18 cellular contexts compared by ENCODE assay signal in the genomic region with DNA sequence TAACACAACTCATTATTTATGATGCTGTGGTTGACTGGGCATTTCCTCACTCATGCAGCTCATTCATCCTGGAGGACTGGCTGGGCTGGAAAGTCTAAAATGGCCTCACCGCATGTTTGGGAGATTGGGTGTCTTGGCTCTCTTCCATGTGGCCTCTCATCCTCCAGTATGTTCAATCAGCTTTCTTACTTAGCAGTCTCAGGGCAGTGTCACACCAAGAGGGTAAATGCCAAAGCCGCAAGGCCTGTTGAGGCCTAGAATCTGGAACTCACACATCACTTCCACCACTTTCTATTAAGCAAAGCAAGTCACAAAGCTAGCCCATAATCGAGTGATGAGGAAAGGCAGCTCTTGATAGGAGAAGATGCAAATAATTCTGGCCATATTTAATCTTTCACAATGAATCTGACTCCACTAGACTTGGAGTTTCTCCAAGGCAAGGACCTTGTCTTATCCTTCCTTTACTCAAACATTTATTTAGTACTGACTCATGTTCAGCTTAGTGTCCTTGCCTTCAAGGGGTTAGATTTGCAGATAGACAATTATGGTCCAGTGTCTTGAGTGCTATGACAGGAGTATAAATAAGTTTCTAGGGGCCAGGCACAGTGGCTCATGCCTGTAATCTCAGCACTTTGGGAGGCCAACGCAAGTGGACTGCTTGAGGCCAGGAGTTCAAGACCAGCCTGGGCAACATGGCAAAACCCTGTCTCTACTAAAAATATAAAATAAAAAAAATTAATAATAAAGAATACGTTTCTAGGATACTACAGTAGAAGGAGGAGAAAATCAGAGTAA. TPM values are rescaled to one million over a fixed set of nuclear protein-coding genes. Genes with fewer than 3 reads are reported as not detected.
A peak's percentile ranks its signal among the peaks of the same experiment; 100 is the strongest.
DNase-seq lines count a peak whose midpoint lies in the region; FAIRE-seq and TF ChIP-seq lines count a peak whose summit lies in the region.
"Had no signal": no experiment of that assay in that cellular context is flagged by ENCODE, and none has a peak within 500 bp of the region (broad histone marks: within the 10 kb centered on the region; RNA-seq: fewer than 3 reads in every experiment).

No MANE protein-coding gene starts in this region.

- H3K4me1 ChIP-seq in astrocyte (ENCODE audit: insufficient read depth, low read length) = peaks cover 27% of the 10 kb centered on the region
- H3K4me1 ChIP-seq: parathyroid adenoma had no signal

- no peak overlapping the region for H2AFZ ChIP-seq in astrocyte (ENCODE audit: low read depth, low read length)
- H2AFZ ChIP-seq: parathyroid adenoma had no signal

- POLR2A ChIA-PET in AG04450 (lab: Yijun Ruan, JAX) = interaction anchor here (1.5 to 2.0 kb wide), 2 partner anchors 10 to 17 kb away, joined by 12 to 14 read pairs; no protein-coding TSS in a partner anchor

- H3K9me3 Mint-ChIP-seq in astrocyte (ENCODE audit: unreplicated experiment) = no peaks in the 10 kb centered on the region
- no peaks in the 10 kb centered on the region for H3K9me3 Mint-ChIP-seq in type B pancreatic cell

- no peak overlapping the region for H3K27ac Mint-ChIP-seq in astrocyte (ENCODE audit: unreplicated experiment)
- H3K27ac Mint-ChIP-seq in type B pancreatic cell = no peak overlapping the region
- H3K27ac Mint-ChIP-seq: T-helper 1 cell treated with Interleukin-12 subunit alpha and Interleukin-12 subunit beta and Interleukin-4 antibody, amounts not matched to agents 30 μg/mL and 1 μg/mL, for 36 hours had no signal

- peak overlapping the region; percentile 20 for H3K4me2 ChIP-seq in astrocyte (ENCODE audit: low read length)

- H4K20me1 ChIP-seq in astrocyte (ENCODE audit: insufficient read depth, low read length) = peaks cover 4% of the 10 kb centered on the region

- H3K27ac ChIP-seq in AG04450 (ENCODE audit: low read depth, low read length) (no peak overlapping the region), astrocyte (ENCODE audit: low read depth, low read length) (peak overlapping the region; percentile 52)
- H3K27ac ChIP-seq: parathyroid adenoma, thoracic aorta had no signal

- H3K4me1 Mint-ChIP-seq in astrocyte (ENCODE audit: low read depth, unreplicated experiment) = peaks cover 5% of the 10 kb centered on the region
- H3K4me1 Mint-ChIP-seq in type B pancreatic cell (ENCODE audit: unreplicated experiment) = peaks cover 25% of the 10 kb centered on the region

- H3K9ac ChIP-seq in astrocyte (ENCODE audit: low read length) = no peak overlapping the region
- H3K9ac ChIP-seq: parathyroid adenoma had no signal

- CTCF ChIA-PET in AG04450 (lab: Charles Lee) = interaction anchor here (1.1 to 2.6 kb wide), 4 partner anchors 12 to 34 kb away, joined by 4 to 13 read pairs (median 6); no protein-coding TSS in a partner anchor

- H3K9me3 ChIP-seq in AG04450 (ENCODE audit: control insufficient read depth, insufficient read depth, low read length) (no peaks in the 10 kb centered on the region), astrocyte (ENCODE audit: insufficient read depth, low read depth, low read length) (no peaks in the 10 kb centered on the region)
- H3K9me3 ChIP-seq: BE2C, thoracic aorta had no signal

- H3K79me2 ChIP-seq in astrocyte (ENCODE audit: insufficient read depth, low read length) = peaks cover 18% of the 10 kb centered on the region
- H3K79me2 ChIP-seq: parathyroid adenoma had no signal

- DNase-seq in AG04450 (ENCODE audit: low read depth, low spot score) (peak; percentile 77), HK-2 (ENCODE audit: unreplicated experiment) (peak; percentile 75), astrocyte (ENCODE audit: low read depth) (peak; percentile 98), glomerular visceral epithelial cell (ENCODE audit: extremely low spot score) (peak; percentile 93), NCI-H774 (lab: John Stamatoyannopoulos, UW) (no peak), type B pancreatic cell (ENCODE audit: extremely low spot score, unreplicated experiment) (no peak)
- no peak for DNase-seq in activated naive CD4-positive, alpha-beta T cell (lab: John Stamatoyannopoulos, UW)
- no peak for DNase-seq in NK-92 treated with Interleukin-12 subunit alpha and Interleukin-12 subunit beta, amount 100 ng/mL, for 24 hours (lab: John Stamatoyannopoulos, UW)
- DNase-seq: activated T-cell treated with anti-CD3 and anti-CD28 coated beads, Interleukin-2, amount 50 U/mL, for 1 hour; BE2C; dermis blood vessel endothelial cell; DND-41; MV-4-11; NCI-H2171 treated with DMSO at 0.1 percent for 48 hours had no signal

- H3K27me3 Mint-ChIP-seq in astrocyte (ENCODE audit: low read depth, unreplicated experiment) = peaks cover 7% of the 10 kb centered on the region
- H3K27me3 Mint-ChIP-seq in type B pancreatic cell = peaks cover 3% of the 10 kb centered on the region

- peaks cover 3% of the 10 kb centered on the region for H3K36me3 Mint-ChIP-seq in astrocyte (ENCODE audit: low read depth, unreplicated experiment)
- H3K36me3 Mint-ChIP-seq in type B pancreatic cell = peaks cover 3% of the 10 kb centered on the region

- H3K36me3 ChIP-seq in astrocyte (ENCODE audit: insufficient read depth, low read length) = peaks cover 3% of the 10 kb centered on the region
- H3K36me3 ChIP-seq: thoracic aorta had no signal

- peak; percentile 94 for FAIRE-seq in astrocyte (lab: Jason Lieb, UNC)
- FAIRE-seq: islet of Langerhans had no signal

- H3K4me3 Mint-ChIP-seq in astrocyte (ENCODE audit: unreplicated experiment) (no peak overlapping the region), type B pancreatic cell (no peak overlapping the region)
- H3K4me3 Mint-ChIP-seq: T-helper 1 cell treated with Interleukin-12 subunit alpha and Interleukin-12 subunit beta and Interleukin-4 antibody, amounts not matched to agents 30 μg/mL and 1 μg/mL, for 36 hours had no signal

- H3K4me3 ChIP-seq in AG04450 (ENCODE audit: low read depth, low read length) (no peak overlapping the region), astrocyte (ENCODE audit: insufficient read depth, low read depth, low read length) (no peak overlapping the region)
- H3K4me3 ChIP-seq: thoracic aorta had no signal

- no peaks in the 10 kb centered on the region for H3K27me3 ChIP-seq in AG04450 (ENCODE audit: control insufficient read depth, insufficient read depth, low read length)
- no peaks in the 10 kb centered on the region for H3K27me3 ChIP-seq in astrocyte (ENCODE audit: insufficient read depth, low read length)
- H3K27me3 ChIP-seq: BE2C had no signal

- TF ChIP-seq CTCF in AG04450 (IDR thresholded peaks at IDR 0.05; ENCODE audit: low read depth, low read length) = no peak
- TF ChIP-seq CTCF in astrocyte (IDR thresholded peaks at IDR 0.05; ENCODE audit: insufficient read depth, low read depth, low read length) = no peak
- no peak for TF ChIP-seq CTCF in type B pancreatic cell (conservative IDR thresholded peaks at IDR 0.05)

RNA-seq across cellular contexts. Expression of gene TMEM53, which starts 45.1 kb away (rescaled TPM):
- polyA plus RNA-seq in AG04450 (2011; rRNA removed) = 4.4 and 6.1 TPM in 2 replicates
- polyA minus RNA-seq in AG04450 (2011; rRNA and poly(A)+ RNA removed) = 3.6 and 7.8 TPM in 2 replicates
- 5.8 and 7.3 TPM in 2 replicates for total RNA-seq in astrocyte
- total RNA-seq in type B pancreatic cell (ENCODE audit: low replicate concordance) = 6.6 and 9.1 TPM in 2 replicates

RNA-seq across cellular contexts. Expression of gene ARMH1, which starts 45.4 kb away (rescaled TPM):
- polyA plus RNA-seq in AG04450 (2011; rRNA removed) = 2.7 and 3.4 TPM in 2 replicates
- 1.0 and 1.7 TPM in 2 replicates for polyA minus RNA-seq in AG04450 (2011; rRNA and poly(A)+ RNA removed)
- 2.5 and 4.8 TPM in 2 replicates for total RNA-seq in astrocyte
- total RNA-seq in type B pancreatic cell (ENCODE audit: low replicate concordance) = 5.5 and 11.6 TPM in 2 replicates
- total RNA-seq: dermis blood vessel endothelial cell had no signal

Comparison
In these comparisons a context has a peak if more than half of its experiments do, and no peak if none do; other contexts are left out.
1. DNase-seq: peak in AG04450 (single experiment), HK-2 (single experiment), astrocyte (single experiment) and glomerular visceral epithelial cell (single experiment); none in activated naive CD4-positive, alpha-beta T cell (0 of 4), NK-92 treated with Interleukin-12 subunit alpha and Interleukin-12 subunit beta, amount 100 ng/mL, for 24 hours (single experiment), NCI-H774 (single experiment) and type B pancreatic cell (single experiment).